In the genomic region with DNA sequence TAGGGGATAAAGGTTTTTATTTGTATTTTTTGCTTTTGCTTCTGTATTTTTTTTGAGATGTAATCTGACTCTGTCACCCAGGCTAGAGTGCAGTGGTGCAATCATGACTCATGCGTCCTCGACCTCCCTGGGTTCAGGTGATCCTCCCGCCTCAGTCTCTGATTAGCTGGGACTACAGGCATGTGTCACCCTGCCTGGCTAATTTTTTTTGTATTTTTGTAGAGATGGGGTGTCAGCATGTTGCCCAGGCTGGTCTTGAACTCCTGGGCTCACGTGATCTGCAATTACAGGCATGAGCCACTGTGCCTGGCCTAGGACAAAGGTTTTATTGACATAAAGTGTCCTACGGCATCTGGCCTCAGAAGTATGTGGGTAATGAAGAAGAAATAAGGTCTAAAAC, we compare ENCODE assay signal across 25 cellular contexts.
A peak's percentile ranks its signal among the peaks of the same experiment; 100 is the strongest.
DNase-seq lines count a peak whose midpoint lies in the region; ATAC-seq and TF ChIP-seq lines count a peak whose summit lies in the region.
"Had no signal": no experiment of that assay in that cellular context is flagged by ENCODE, and none has a peak within 500 bp of the region (broad histone marks: within the 10 kb centered on the region; RNA-seq: fewer than 3 reads in every experiment).

No MANE protein-coding gene starts in this region.

- in situ Hi-C loops in Caki2 (cut with HindIII; ENCODE audit: low pct_unique_long_range_greater_than_20kb, low sequenced_read_pairs) (no loop called here), brain microvascular endothelial cell (cut with HindIII; ENCODE audit: low pct_ligation_motif_present, low sequenced_read_pairs) (no loop called here)

- DNase-seq in Caki2 (ENCODE audit: low read depth): peak; percentile 8
- DNase-seq in brain microvascular endothelial cell: peak; percentile 24
- DNase-seq in left lung: no peak
- DNase-seq in T1000 (lab: John Stamatoyannopoulos, UW): no peak
- no peak for DNase-seq in stimulated activated CD4-positive, alpha-beta T cell treated with anti-CD3 and anti-CD28 coated beads, Interleukin-2, amount 100 ng/mL, for 24 hours
- no peak for DNase-seq in NCI-H1105 (lab: John Stamatoyannopoulos, UW)
- no peak for DNase-seq in middle frontal gyrus (ENCODE audit: extremely low spot score, low spot score)
- DNase-seq: activated CD4-positive, alpha-beta T cell treated with anti-CD3 and anti-CD28 coated beads, Interleukin-2, amount 10 ng/mL, durations not matched to agents 7 days and 5 days; activated CD8-positive, alpha-beta memory T cell treated with anti-CD3 and anti-CD28 coated beads, Interleukin-2, amount 50 U/mL, for 4 hours; activated effector memory CD4-positive, alpha-beta T cell treated with Interleukin-2 at 50 U/mL for 16 hours; activated naive CD8-positive, alpha-beta T cell treated with anti-CD3 and anti-CD28 coated beads, Interleukin-2, amount 50 U/mL, for 24 hours; C1 segment of cervical spinal cord; dermis blood vessel endothelial cell; gastrocnemius medialis; GM23248; kidney glomerular epithelial cell; NCI-H1048; NCI-H2081 treated with DMSO at 0.1 percent for 48 hours; NCI-H526; T-helper 1 cell had no signal

- peak; percentile 62 for ATAC-seq in left lung
- ATAC-seq: activated naive CD8-positive, alpha-beta T cell treated with anti-CD3 and anti-CD28 coated beads, Interleukin-2, amount 50 U/mL, for 24 hours; gastrocnemius medialis; natural killer cell treated with Interleukin-12 subunit alpha and Interleukin-12 subunit beta and Interleukin-15 and Interleukin-18, amount 100 ng/mL, for 72 hours; stimulated activated memory B cell treated with anti-CD40 and anti-IgM and Interleukin-4, amounts not matched to agents 10 μg/mL and 1 μg/mL and 100 μg/mL, for 72 hours had no signal

- H3K4me1 ChIP-seq in left lung: no peaks in the 10 kb centered on the region
- H3K4me1 ChIP-seq: gastrocnemius medialis, parathyroid adenoma had no signal

- no peaks in the 10 kb centered on the region for H3K9me3 ChIP-seq in left lung
- H3K9me3 ChIP-seq: gastrocnemius medialis had no signal

- intact Hi-C loops in left lung (cut with DNase I): no loop called here

- TF ChIP-seq RAD21 in Ishikawa (IDR thresholded peaks at IDR 0.05; ENCODE audit: low read depth): no peak

- no peaks in the 10 kb centered on the region for H3K27me3 ChIP-seq in brain microvascular endothelial cell (replicated peaks)
- no peaks in the 10 kb centered on the region for H3K27me3 ChIP-seq in left lung
- H3K27me3 ChIP-seq: gastrocnemius medialis had no signal

- H3K27ac ChIP-seq in brain microvascular endothelial cell (no peak overlapping the region), left lung (no peak overlapping the region)
- H3K27ac ChIP-seq: epithelial cell of prostate, gastrocnemius medialis, GM23248, parathyroid adenoma had no signal

- no peak for TF ChIP-seq CTCF in brain microvascular endothelial cell (IDR thresholded peaks at IDR 0.05; ENCODE audit: low read depth, low read length, missing control alignments)
- no peak for TF ChIP-seq CTCF in left lung (IDR thresholded peaks at IDR 0.05)

- no peaks in the 10 kb centered on the region for H3K36me3 ChIP-seq in brain microvascular endothelial cell (replicated peaks)
- H3K36me3 ChIP-seq in left lung: no peaks in the 10 kb centered on the region
- H3K36me3 ChIP-seq: gastrocnemius medialis had no signal

- H3K4me3 ChIP-seq in brain microvascular endothelial cell (ENCODE audit: low read depth, low read length): no peak overlapping the region
- H3K4me3 ChIP-seq in left lung: no peak overlapping the region
- H3K4me3 ChIP-seq: gastrocnemius medialis, GM23248 had no signal

- TF ChIP-seq EP300 in Ishikawa (IDR thresholded peaks at IDR 0.05; ENCODE audit: borderline replicate concordance): no peak

TF ChIP-seq in Ishikawa, 13 proteins besides CTCF, POLR2A, EP300 and RAD21:
- no peak for TF ChIP-seq CREB1 (IDR thresholded peaks at IDR 0.05; ENCODE audit: low read depth)
- 0 out of 2 replicates have a peak, but pooled peaks have one; percentile 16 for TF ChIP-seq CEBPB (IDR thresholded peaks at IDR 0.05)
TF ChIP-seq in Ishikawa: peak in this region for 1.

Comparison
In these comparisons a context has a peak if more than half of its experiments do, and no peak if none do; other contexts are left out.
1. DNase-seq: peak in Caki2 (single experiment) and brain microvascular endothelial cell (single experiment); none in left lung (0 of 2), T1000 (single experiment), stimulated activated CD4-positive, alpha-beta T cell treated with anti-CD3 and anti-CD28 coated beads, Interleukin-2, amount 100 ng/mL, for 24 hours (0 of 2), NCI-H1105 (single experiment) and middle frontal gyrus (single experiment).